Comparison of ENCODE assay signal across 19 cellular contexts in genomic region chr4:146112389-146112788, GRCh38.
DNase-seq lines count a peak whose midpoint lies in the region; ATAC-seq, FAIRE-seq and TF ChIP-seq lines count a peak whose summit lies in the region.
"Had no signal": no experiment of that assay in that cellular context is flagged by ENCODE, and none has a peak within 500 bp of the region (broad histone marks: within the 10 kb centered on the region; RNA-seq: fewer than 3 reads in every experiment).

No MANE protein-coding gene starts in this region.

- TF ChIP-seq CTCF in upper lobe of left lung (IDR thresholded peaks at IDR 0.05), result no peak

- ATAC-seq in GM19395 (IDR thresholded peaks at IDR 0.05; ENCODE audit: unreplicated experiment), result peak; percentile 71
- peak; percentile 47 for ATAC-seq in HG02623 (IDR thresholded peaks at IDR 0.05; ENCODE audit: unreplicated experiment)
- peak; percentile 44 for ATAC-seq in HG03520 (IDR thresholded peaks at IDR 0.05; ENCODE audit: unreplicated experiment)
- no peak for ATAC-seq in upper lobe of left lung (ENCODE audit: low FRiP score in 2 of 2)
- ATAC-seq: activated CD8-positive, alpha-beta T cell treated with anti-CD3 and anti-CD28 coated beads, Interleukin-2, amount 10 ng/mL, durations not matched to agents 7 days and 5 days had no signal

- no peak for DNase-seq in GM12891 (ENCODE audit: insufficient read length, low spot score)
- DNase-seq in DMS79 (lab: John Stamatoyannopoulos, UW), result no peak
- no peak for DNase-seq in upper lobe of left lung
- no peak for DNase-seq in NOMO-1 treated with DMSO at 0.1 percent for 48 hours (lab: John Stamatoyannopoulos, UW; ENCODE audit: unreplicated experiment)
- no peak for DNase-seq in NCI-H748 (lab: John Stamatoyannopoulos, UW; ENCODE audit: unreplicated experiment)
- DNase-seq: activated CD8-positive, alpha-beta T cell treated with anti-CD3 and anti-CD28 coated beads, Interleukin-2, amount 10 ng/mL, durations not matched to agents 7 days and 5 days; HCEC 1CT; head of caudate nucleus; kidney glomerular epithelial cell; NCI-H1417; NCI-H446; stimulated activated naive CD4-positive, alpha-beta T cell treated with Interleukin-2 at 50 U/mL for 16 hours; uterus had no signal

- no peak for FAIRE-seq in GM12891 (lab: Jason Lieb, UNC)

- H3K27me3 ChIP-seq in upper lobe of left lung, result no peaks in the 10 kb centered on the region
- H3K27me3 ChIP-seq: uterus had no signal

- H3K9me3 ChIP-seq in upper lobe of left lung, result no peaks in the 10 kb centered on the region
- H3K9me3 ChIP-seq: uterus had no signal

- TF ChIP-seq EP300 in upper lobe of left lung (IDR thresholded peaks at IDR 0.05), result no peak

- no peak overlapping the region for H3K4me3 ChIP-seq in upper lobe of left lung
- H3K4me3 ChIP-seq: coronary artery, SK-N-MC, uterus had no signal

- TF ChIP-seq POLR2A in GM12891 (IDR thresholded peaks at IDR 0.05; ENCODE audit: low read depth, low read length) (no peak), upper lobe of left lung (IDR thresholded peaks at IDR 0.05) (no peak)

- no peaks in the 10 kb centered on the region for H3K36me3 ChIP-seq in upper lobe of left lung
- H3K36me3 ChIP-seq: uterus had no signal

- no peak overlapping the region for H3K27ac ChIP-seq in upper lobe of left lung
- H3K27ac ChIP-seq: coronary artery, KMS-11, SK-N-MC, uterus had no signal

- no peaks in the 10 kb centered on the region for H3K4me1 ChIP-seq in upper lobe of left lung
- H3K4me1 ChIP-seq: uterus had no signal

TF ChIP-seq in GM12891, 5 proteins besides CTCF, POLR2A, EP300 and RAD21:
- TF ChIP-seq POU2F2 (IDR thresholded peaks at IDR 0.05; ENCODE audit: low read depth, low read length) (no peak), SPI1 (IDR thresholded peaks at IDR 0.05; ENCODE audit: low read depth, low read length) (peak; percentile 90)
TF ChIP-seq in GM12891: peak in this region for 1.

Comparison
In these comparisons a context has a peak if more than half of its experiments do, and no peak if none do; other contexts are left out.
1. ATAC-seq: peak in GM19395 (single experiment), HG02623 (single experiment) and HG03520 (single experiment); none in upper lobe of left lung (0 of 2).